Comparison of ENCODE assay signal across 21 cellular contexts in genomic region chr20:24473435-24473834, GRCh38. TPM values are rescaled to one million over a fixed set of nuclear protein-coding genes. Genes with fewer than 3 reads are reported as not detected.
DNase-seq lines count a peak whose midpoint lies in the region; ATAC-seq, FAIRE-seq and TF ChIP-seq lines count a peak whose summit lies in the region.
"Had no signal": no experiment of that assay in that cellular context is flagged by ENCODE, and none has a peak within 500 bp of the region (broad histone marks: within the 10 kb centered on the region; RNA-seq: fewer than 3 reads in every experiment).

No MANE protein-coding gene starts in this region.

- FAIRE-seq in astrocyte (lab: Jason Lieb, UNC), result no peak
- FAIRE-seq: G401.6, GM12892, H54, K562 had no signal

- H3K4me1 ChIP-seq in astrocyte (ENCODE audit: insufficient read depth, low read length), result peaks cover 13% of the 10 kb centered on the region

- H3K27ac Mint-ChIP-seq in astrocyte (ENCODE audit: unreplicated experiment), result peak overlapping the region; percentile 5
- H3K27ac Mint-ChIP-seq in natural killer cell treated with Interleukin-12 subunit alpha and Interleukin-12 subunit beta and Interleukin-15 and Interleukin-18, amount 100 ng/mL, for 72 hours, result no peak overlapping the region
- H3K27ac Mint-ChIP-seq: B cell; CD4-positive, alpha-beta T cell had no signal

- H3K9me3 Mint-ChIP-seq in astrocyte (ENCODE audit: unreplicated experiment), result no peaks in the 10 kb centered on the region
- H3K9me3 Mint-ChIP-seq in natural killer cell treated with Interleukin-12 subunit alpha and Interleukin-12 subunit beta and Interleukin-15 and Interleukin-18, amount 100 ng/mL, for 72 hours, result no peaks in the 10 kb centered on the region
- H3K9me3 Mint-ChIP-seq: CD4-positive, alpha-beta T cell had no signal

- intact Hi-C loops in cardiac septum (cut with DNase I), result no loop called here
- intact Hi-C loops in left ventricle myocardium superior (cut with micrococcal nuclease), result loop anchor here (10.0 kb wide), 1 partner anchor 151 kb away; no protein-coding TSS in a partner anchor

- H3K9me3 ChIP-seq in astrocyte (ENCODE audit: insufficient read depth, low read depth, low read length), result no peaks in the 10 kb centered on the region

- no peak overlapping the region for H3K4me3 ChIP-seq in astrocyte (ENCODE audit: insufficient read depth, low read depth, low read length)
- H3K4me3 ChIP-seq: K562 had no signal

- H4K20me1 ChIP-seq in astrocyte (ENCODE audit: insufficient read depth, low read length), result peaks cover 28% of the 10 kb centered on the region

- no peak overlapping the region for H3K9ac ChIP-seq in astrocyte (ENCODE audit: low read length)

- peaks cover 6% of the 10 kb centered on the region for H3K27me3 ChIP-seq in astrocyte (ENCODE audit: insufficient read depth, low read length)

- peaks cover 3% of the 10 kb centered on the region for H3K27me3 Mint-ChIP-seq in astrocyte (ENCODE audit: low read depth, unreplicated experiment)
- H3K27me3 Mint-ChIP-seq in natural killer cell treated with Interleukin-12 subunit alpha and Interleukin-12 subunit beta and Interleukin-15 and Interleukin-18, amount 100 ng/mL, for 72 hours, result peaks cover 30 to 55% of the 10 kb centered on the region in 2 donors

- H3K4me3 Mint-ChIP-seq in astrocyte (ENCODE audit: unreplicated experiment), result no peak overlapping the region
- H3K4me3 Mint-ChIP-seq in natural killer cell treated with Interleukin-12 subunit alpha and Interleukin-12 subunit beta and Interleukin-15 and Interleukin-18, amount 100 ng/mL, for 72 hours, result no peak overlapping the region
- H3K4me3 Mint-ChIP-seq: B cell; CD4-positive, alpha-beta T cell had no signal

- DNase-seq in cardiac septum (ENCODE audit: low spot score), result peak; percentile 39
- no peak for DNase-seq in left ventricle myocardium superior
- DNase-seq in astrocyte (ENCODE audit: low read depth), result no peak
- DNase-seq in pons (ENCODE audit: low spot score), result peak; percentile 69
- no peak for DNase-seq in natural killer cell treated with Interleukin-12 subunit alpha and Interleukin-12 subunit beta and Interleukin-15 and Interleukin-18, amount 100 ng/mL, for 72 hours (ENCODE audit: low spot score)
- no peak for DNase-seq in OCI-M1 (lab: John Stamatoyannopoulos, UW)
- DNase-seq in SW 1271 (lab: John Stamatoyannopoulos, UW), result no peak
- DNase-seq: 8988T; ACHN; Calu3; CD4-positive, alpha-beta T cell; DMS153; DMS79 treated with DMSO at 0.1 percent for 48 hours; EL had no signal

- no peak overlapping the region for H3K27ac ChIP-seq in astrocyte (ENCODE audit: low read depth, low read length)
- H3K27ac ChIP-seq: HL-60 had no signal

- peaks cover 27% of the 10 kb centered on the region for H3K4me1 Mint-ChIP-seq in astrocyte (ENCODE audit: low read depth, unreplicated experiment)
- H3K4me1 Mint-ChIP-seq in natural killer cell treated with Interleukin-12 subunit alpha and Interleukin-12 subunit beta and Interleukin-15 and Interleukin-18, amount 100 ng/mL, for 72 hours (ENCODE audit: low read depth in 2 of 2), result no peaks in the 10 kb centered on the region

- no peaks in the 10 kb centered on the region for H3K36me3 ChIP-seq in astrocyte (ENCODE audit: insufficient read depth, low read length)

- no peaks in the 10 kb centered on the region for H3K36me3 Mint-ChIP-seq in astrocyte (ENCODE audit: low read depth, unreplicated experiment)
- no peaks in the 10 kb centered on the region for H3K36me3 Mint-ChIP-seq in natural killer cell treated with Interleukin-12 subunit alpha and Interleukin-12 subunit beta and Interleukin-15 and Interleukin-18, amount 100 ng/mL, for 72 hours

- H3K79me2 ChIP-seq in astrocyte (ENCODE audit: insufficient read depth, low read length), result peaks cover 58% of the 10 kb centered on the region

- TF ChIP-seq CTCF in astrocyte (IDR thresholded peaks at IDR 0.05; ENCODE audit: insufficient read depth, low read depth, low read length), result no peak

- ATAC-seq in left ventricle myocardium superior, result no peak
- ATAC-seq in natural killer cell treated with Interleukin-12 subunit alpha and Interleukin-12 subunit beta and Interleukin-15 and Interleukin-18, amount 100 ng/mL, for 72 hours, result no peak
- ATAC-seq: HCT116, K562 had no signal

- H3K4me2 ChIP-seq in astrocyte (ENCODE audit: low read length), result no peak overlapping the region

- H2AFZ ChIP-seq in astrocyte (ENCODE audit: low read depth, low read length), result no peak overlapping the region

RNA-seq across cellular contexts. Expression of gene SYNDIG1, which starts 4.0 kb away (rescaled TPM):
- 17.6 TPM for total RNA-seq in cardiac septum
- total RNA-seq in left ventricle myocardium superior, result 11.0 TPM
- total RNA-seq in astrocyte, result 5.7 and 8.7 TPM in 2 replicates
- total RNA-seq in natural killer cell treated with Interleukin-12 subunit alpha and Interleukin-12 subunit beta and Interleukin-15 and Interleukin-18, amount 100 ng/mL, for 72 hours, result not detected
- total RNA-seq: B cell; Calu3; CD4-positive, alpha-beta T cell; K562 had no signal

Comparison
In these comparisons a context has a peak if more than half of its experiments do, and no peak if none do; other contexts are left out.
1. DNase-seq: peak in cardiac septum (single experiment) and pons (single experiment); none in left ventricle myocardium superior (single experiment), astrocyte (single experiment), natural killer cell treated with Interleukin-12 subunit alpha and Interleukin-12 subunit beta and Interleukin-15 and Interleukin-18, amount 100 ng/mL, for 72 hours (single experiment), OCI-M1 (single experiment) and SW 1271 (0 of 2).